Comparison of ENCODE assay signal across 9 cellular contexts in the genomic region with DNA sequence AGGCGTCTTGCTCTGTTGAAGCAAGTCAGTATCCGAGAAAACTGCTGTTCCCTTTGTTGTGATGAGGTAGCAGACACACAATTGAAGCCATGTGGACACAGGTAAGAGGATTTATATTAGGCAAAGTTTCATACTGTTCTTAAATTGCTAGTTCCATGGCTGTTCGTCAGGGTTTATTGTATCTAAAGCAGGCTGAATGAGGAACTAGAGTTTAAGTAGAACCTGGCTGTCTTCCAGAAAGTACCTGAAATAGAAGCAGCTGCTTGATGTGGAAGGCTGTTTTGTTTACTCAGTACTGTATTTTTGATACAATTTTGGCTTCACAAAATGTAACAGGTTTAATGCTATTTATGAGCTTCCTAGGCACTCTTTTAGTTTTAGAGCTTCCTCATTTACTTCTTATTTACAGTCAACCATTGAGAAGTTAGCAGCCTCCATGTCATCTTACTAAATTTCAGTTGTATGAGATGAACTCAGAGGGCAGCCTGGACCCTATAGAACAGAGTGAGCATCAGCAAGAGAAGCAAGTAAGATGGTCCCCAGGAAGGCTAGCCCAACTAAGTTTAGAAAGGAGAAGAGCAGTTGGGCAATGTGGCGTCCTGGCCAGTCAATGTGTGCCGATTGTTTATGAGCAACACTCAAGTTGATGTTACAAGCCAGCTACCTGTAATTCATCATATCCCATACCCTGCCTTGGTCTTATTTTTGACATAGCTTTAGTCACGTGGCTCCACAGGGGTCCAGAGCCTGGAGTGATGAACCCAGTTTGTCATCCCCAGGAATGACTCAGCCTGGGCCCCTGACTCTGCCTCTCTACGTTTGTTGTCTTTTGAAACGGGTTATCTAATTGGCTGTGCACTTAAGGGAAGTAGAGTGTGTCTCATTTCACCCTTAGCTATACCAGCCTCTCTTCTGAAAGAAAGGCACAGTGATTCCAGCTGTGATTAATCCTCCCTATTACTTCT. TPM values are rescaled to one million over a fixed set of nuclear protein-coding genes. Genes with fewer than 3 reads are reported as not detected.
DNase-seq lines count a peak whose midpoint lies in the region; ATAC-seq and TF ChIP-seq lines count a peak whose summit lies in the region.
"Had no signal": no experiment of that assay in that cellular context is flagged by ENCODE, and none has a peak within 500 bp of the region (broad histone marks: within the 10 kb centered on the region; RNA-seq: fewer than 3 reads in every experiment).

No MANE protein-coding gene starts in this region.

- peaks cover 38% of the 10 kb centered on the region for H3K36me3 ChIP-seq in Karpas-422 (ENCODE audit: insufficient read depth, low read length)

- H3K4me3 ChIP-seq in Karpas-422 (ENCODE audit: low read length): peak overlapping the region; percentile 36
- H3K4me3 ChIP-seq: thoracic aorta had no signal

- H3K27ac ChIP-seq in Karpas-422 (ENCODE audit: low read length): peak overlapping the region; percentile 91
- H3K27ac ChIP-seq: thoracic aorta had no signal

- H3K9ac ChIP-seq in Karpas-422 (ENCODE audit: low read length): peak overlapping the region; percentile 49

- no peaks in the 10 kb centered on the region; the same call in 1 of the 2 replicates for H3K9me3 ChIP-seq in Karpas-422 (ENCODE audit: low read length)
- H3K9me3 ChIP-seq: thoracic aorta had no signal

- peak; percentile 41 for DNase-seq in Caki2 (ENCODE audit: low read depth)
- DNase-seq in Karpas-422: peak; percentile 83
- peak; percentile 20 for DNase-seq in iPS-NIHi7 (ENCODE audit: extremely low spot score)
- DNase-seq in nucleus accumbens (lab: John Stamatoyannopoulos, UW): no peak
- DNase-seq in stimulated activated naive CD4-positive, alpha-beta T cell (lab: John Stamatoyannopoulos, UW): no peak

- peaks cover 32% of the 10 kb centered on the region for H3K4me1 ChIP-seq in Karpas-422 (ENCODE audit: low read length)

- in situ Hi-C loops in Caki2 (cut with HindIII; ENCODE audit: low pct_unique_long_range_greater_than_20kb, low sequenced_read_pairs): no loop called here

- ATAC-seq in HG02981 (IDR thresholded peaks at IDR 0.05; ENCODE audit: unreplicated experiment) (no peak), HG02623 (IDR thresholded peaks at IDR 0.05; ENCODE audit: unreplicated experiment) (no peak)

- H4K20me1 ChIP-seq in Karpas-422 (ENCODE audit: insufficient read depth, low read depth, low read length): no peaks in the 10 kb centered on the region

- peak overlapping the region; percentile 72 for H3K4me2 ChIP-seq in Karpas-422 (ENCODE audit: low read depth, low read length, poor library complexity, severe bottlenecking)

- H3K79me2 ChIP-seq in Karpas-422 (ENCODE audit: low read length): peaks cover 5% of the 10 kb centered on the region; the same call in 1 of the 2 replicates

- peak; percentile 33; the same call in 1 of the 2 replicates for TF ChIP-seq POLR2A in Raji (IDR thresholded peaks at IDR 0.05; ENCODE audit: insufficient read depth, low read depth, low read length)

- no peaks in the 10 kb centered on the region for H3K9me2 ChIP-seq in Karpas-422 (replicated peaks; ENCODE audit: insufficient read depth, low read length)

- no peak overlapping the region for H2AFZ ChIP-seq in Karpas-422 (ENCODE audit: low read length)

- no peaks in the 10 kb centered on the region for H3K27me3 ChIP-seq in Karpas-422 (ENCODE audit: low read length)

RNA-seq across cellular contexts. Expression of a gene that starts 9.6 kb away (rescaled TPM):
- 134 and 155 TPM in 2 replicates for total RNA-seq in Caki2 (2014; rRNA removed; shearing (Covaris generic); ENCODE audit: low replicate concordance)
- 44.5 and 96.8 TPM in 2 replicates for total RNA-seq in Karpas-422 (2014; rRNA removed; shearing (Covaris generic); ENCODE audit: low replicate concordance)

RNA-seq across cellular contexts. Expression of a gene that starts 49.1 kb away (rescaled TPM):
- total RNA-seq in Caki2 (2014; rRNA removed; shearing (Covaris generic); ENCODE audit: low replicate concordance): 17.0 and 21.3 TPM in 2 replicates
- total RNA-seq in Karpas-422 (2014; rRNA removed; shearing (Covaris generic); ENCODE audit: low replicate concordance): not detected in 2 replicates

RNA-seq across cellular contexts. Expression of a gene that starts 49.3 kb away (rescaled TPM):
- total RNA-seq in Caki2 (2014; rRNA removed; shearing (Covaris generic); ENCODE audit: low replicate concordance): 23.8 and 30.7 TPM in 2 replicates
- total RNA-seq in Karpas-422 (2014; rRNA removed; shearing (Covaris generic); ENCODE audit: low replicate concordance): 23.7 and 26.4 TPM in 2 replicates

RNA-seq across cellular contexts. Expression of a gene that starts 49.6 kb away (rescaled TPM):
- 38.9 and 92.8 TPM in 2 replicates for total RNA-seq in Caki2 (2014; rRNA removed; shearing (Covaris generic); ENCODE audit: low replicate concordance)
- 84.0 and 98.4 TPM in 2 replicates for total RNA-seq in Karpas-422 (2014; rRNA removed; shearing (Covaris generic); ENCODE audit: low replicate concordance)

Comparison
In these comparisons a context has a peak if more than half of its experiments do, and no peak if none do; other contexts are left out.
1. DNase-seq: peak in Caki2 (single experiment), Karpas-422 (single experiment) and iPS-NIHi7 (single experiment); none in nucleus accumbens (0 of 56) and stimulated activated naive CD4-positive, alpha-beta T cell (0 of 6).
2. RNA of a gene that starts 49.1 kb away (total RNA-seq): 17.0 to 21.3 TPM in Caki2; not detected in Karpas-422; every median in the first group is over 10 times any median in the second.